Comparison of ENCODE assay signal across 14 cellular contexts in genomic region chr5:10684303-10685086, GRCh38.
DNase-seq lines count a peak whose midpoint lies in the region; ATAC-seq and TF ChIP-seq lines count a peak whose summit lies in the region.
"Had no signal": no experiment of that assay in that cellular context is flagged by ENCODE, and none has a peak within 500 bp of the region (broad histone marks: within the 10 kb centered on the region; RNA-seq: fewer than 3 reads in every experiment).

No MANE protein-coding gene starts in this region.

- peaks cover 0 to 4% of the 10 kb centered on the region in 2 donors for H3K9me3 Mint-ChIP-seq in stimulated activated naive B cell treated with anti-CD40 and anti-IgM and Interleukin-4, amounts not matched to agents 10 μg/mL and 1 μg/mL and 100 μg/mL, for 72 hours
- H3K9me3 Mint-ChIP-seq: central memory CD8-positive, alpha-beta T cell had no signal

- no peak overlapping the region for H2AFZ ChIP-seq in mammary epithelial cell (ENCODE audit: low read depth, low read length)

- H3K4me1 Mint-ChIP-seq in stimulated activated naive B cell treated with anti-CD40 and anti-IgM and Interleukin-4, amounts not matched to agents 10 μg/mL and 1 μg/mL and 100 μg/mL, for 72 hours, result peaks cover 16 to 17% of the 10 kb centered on the region in 2 donors

- intact Hi-C loops in mammary epithelial cell (cut with micrococcal nuclease), result loop anchor here (2.0 kb wide), 1 partner anchor 232 kb away; no protein-coding TSS in a partner anchor
- intact Hi-C loops in breast epithelium (cut with DNase I; ENCODE audit: low total_unique reads), result no loop called here

- 45% methylated on average over 11 of the region's 11 CpGs for WGBS in mammary epithelial cell (ENCODE audit: low coverage, missing lambda C conversion rate)

- H3K4me1 ChIP-seq in mammary epithelial cell (ENCODE audit: insufficient read depth, low read length), result peaks cover 13% of the 10 kb centered on the region
- no peaks in the 10 kb centered on the region for H3K4me1 ChIP-seq in breast epithelium
- H3K4me1 ChIP-seq: gastroesophageal sphincter had no signal

- H3K4me3 Mint-ChIP-seq in stimulated activated naive B cell treated with anti-CD40 and anti-IgM and Interleukin-4, amounts not matched to agents 10 μg/mL and 1 μg/mL and 100 μg/mL, for 72 hours, result no peak overlapping the region
- H3K4me3 Mint-ChIP-seq: central memory CD8-positive, alpha-beta T cell had no signal

- peak; percentile 76 for DNase-seq in mammary epithelial cell
- DNase-seq in breast epithelium (ENCODE audit: low spot score in 2 of 2), result no peak
- peak; percentile 53 for DNase-seq in H7
- DNase-seq in stimulated activated naive B cell treated with anti-CD40 and anti-IgM and Interleukin-4, amounts not matched to agents 10 μg/mL and 1 μg/mL and 100 μg/mL, for 72 hours, result no peak
- no peak for DNase-seq in EL
- DNase-seq in AG08395 (ENCODE audit: low spot score), result no peak
- no peak for DNase-seq in G401 (ENCODE audit: low spot score)
- DNase-seq: midbrain; stimulated activated CD4-positive, alpha-beta T cell treated with anti-CD3 and anti-CD28 coated beads, Interleukin-15, amount 100 ng/mL, for 24 hours had no signal

- CTCF ChIA-PET in mammary epithelial cell (lab: Charles Lee; ENCODE audit: low non-redundant PET), result no interaction called here

- no peaks in the 10 kb centered on the region for H4K20me1 ChIP-seq in mammary epithelial cell (ENCODE audit: insufficient read depth, low read length)

- TF ChIP-seq CTCF in mammary epithelial cell (conservative IDR thresholded peaks at IDR 0.05 in 1 of 2, IDR thresholded peaks at IDR 0.05 in 1 of 2; ENCODE audit: extremely low read depth in 1 of 2, insufficient read depth in 1 of 2, low read depth in 1 of 2, low read length in 2 of 2), result no peak
- no peak for TF ChIP-seq CTCF in breast epithelium (IDR thresholded peaks at IDR 0.05)

- peaks cover under 1% of the 10 kb centered on the region for H3K79me2 ChIP-seq in mammary epithelial cell (ENCODE audit: insufficient read depth, low read length)

- ATAC-seq in HG03442 (IDR thresholded peaks at IDR 0.05; ENCODE audit: unreplicated experiment), result peak; percentile 64
- peak; percentile 61 to 62 for ATAC-seq in stimulated activated naive B cell treated with anti-CD40 and anti-IgM and Interleukin-4, amounts not matched to agents 10 μg/mL and 1 μg/mL and 100 μg/mL, for 72 hours (replicated peaks)
- ATAC-seq: gastroesophageal sphincter had no signal

- H3K27me3 ChIP-seq in mammary epithelial cell (ENCODE audit: insufficient read depth, low read length), result no peaks in the 10 kb centered on the region
- no peaks in the 10 kb centered on the region for H3K27me3 ChIP-seq in breast epithelium
- H3K27me3 ChIP-seq in H7 (ENCODE audit: control insufficient read depth, insufficient read depth, low read length), result no peaks in the 10 kb centered on the region
- H3K27me3 ChIP-seq: gastroesophageal sphincter, SJSA1 had no signal

- H3K36me3 ChIP-seq in mammary epithelial cell (ENCODE audit: insufficient read depth, low read length) (peaks cover 4% of the 10 kb centered on the region), breast epithelium (no peaks in the 10 kb centered on the region), H7 (replicated peaks; ENCODE audit: control insufficient read depth, insufficient read depth, low read length) (peaks cover 3% of the 10 kb centered on the region)

- in situ Hi-C loops in mammary epithelial cell (cut with MboI; ENCODE audit: low sequenced_read_pairs in 2 of 2), result no loop called here
- in situ Hi-C loops in G401 (cut with HindIII; ENCODE audit: low sequenced_read_pairs), result loop anchor here (5.0 kb wide), 1 partner anchor 48 kb away; no protein-coding TSS in a partner anchor

- dilution Hi-C loops in mammary epithelial cell (cut with HindIII; ENCODE audit: low sequenced_read_pairs), result loop anchor here (5.0 kb wide), 1 partner anchor 92 kb away; no protein-coding TSS in a partner anchor

- H3K27ac Mint-ChIP-seq in stimulated activated naive B cell treated with anti-CD40 and anti-IgM and Interleukin-4, amounts not matched to agents 10 μg/mL and 1 μg/mL and 100 μg/mL, for 72 hours, result peak overlapping the region; percentile 88

- BruUV-seq in mammary epithelial cell (replicated peaks; lab: Mats Ljungman, UMichigan), result no TSS peak

- H3K4me3 ChIP-seq in mammary epithelial cell (replicated peaks in 1 of 3; ENCODE audit: insufficient read depth in 1 of 3, low read depth in 2 of 3, low read length in 3 of 3), result no peak overlapping the region
- no peak overlapping the region for H3K4me3 ChIP-seq in breast epithelium
- no peak overlapping the region for H3K4me3 ChIP-seq in H7 (ENCODE audit: insufficient read depth, low read depth, low read length)
- H3K4me3 ChIP-seq: gastroesophageal sphincter, SJSA1, thoracic aorta had no signal

- H3K4me2 ChIP-seq in mammary epithelial cell (ENCODE audit: insufficient read depth, low read depth, low read length), result peak overlapping the region; percentile 37

- H3K27me3 Mint-ChIP-seq in stimulated activated naive B cell treated with anti-CD40 and anti-IgM and Interleukin-4, amounts not matched to agents 10 μg/mL and 1 μg/mL and 100 μg/mL, for 72 hours, result no peaks in the 10 kb centered on the region
- H3K27me3 Mint-ChIP-seq: central memory CD8-positive, alpha-beta T cell had no signal

- H3K27ac ChIP-seq in mammary epithelial cell (ENCODE audit: insufficient read depth, low read depth, low read length) (no peak overlapping the region), breast epithelium (no peak overlapping the region)
- H3K27ac ChIP-seq: gastroesophageal sphincter, SJSA1, thoracic aorta had no signal

- H3K36me3 Mint-ChIP-seq in stimulated activated naive B cell treated with anti-CD40 and anti-IgM and Interleukin-4, amounts not matched to agents 10 μg/mL and 1 μg/mL and 100 μg/mL, for 72 hours, result peaks cover 48 to 76% of the 10 kb centered on the region in 2 donors

- no peak for TF ChIP-seq POLR2A in breast epithelium (IDR thresholded peaks at IDR 0.05)

- H3K9me3 ChIP-seq in mammary epithelial cell (replicated peaks; ENCODE audit: insufficient read depth, low read length) (no peaks in the 10 kb centered on the region), breast epithelium (no peaks in the 10 kb centered on the region)
- H3K9me3 ChIP-seq: gastroesophageal sphincter, thoracic aorta had no signal

- H3K9ac ChIP-seq in mammary epithelial cell (ENCODE audit: insufficient read depth, low read length), result no peak overlapping the region

Comparison
In these comparisons a context has a peak if more than half of its experiments do, and no peak if none do; other contexts are left out.
1. DNase-seq: peak in mammary epithelial cell (single experiment) and H7 (single experiment); none in breast epithelium (0 of 2), stimulated activated naive B cell treated with anti-CD40 and anti-IgM and Interleukin-4, amounts not matched to agents 10 μg/mL and 1 μg/mL and 100 μg/mL, for 72 hours (single experiment), EL (single experiment), AG08395 (single experiment) and G401 (single experiment).